17 cellular contexts compared by ENCODE assay signal in the genomic region with DNA sequence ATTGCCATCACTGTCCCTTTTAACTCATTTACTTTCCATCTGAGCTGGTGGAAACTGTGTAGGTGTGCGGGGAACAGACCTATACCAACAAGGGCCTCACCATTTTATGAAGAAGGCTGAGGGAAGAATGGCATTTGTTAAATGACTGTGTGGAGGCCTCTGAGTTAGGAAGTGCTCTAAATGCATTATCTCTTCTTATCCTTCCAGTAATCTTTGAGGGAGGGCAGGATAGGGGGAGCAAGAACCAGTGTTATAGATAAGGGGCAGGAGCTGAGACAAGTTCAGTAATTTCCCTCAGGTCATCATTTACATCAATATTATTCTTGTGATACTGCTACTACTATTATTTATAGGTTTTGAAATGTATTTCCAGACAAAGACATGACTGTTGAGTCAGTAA.
DNase-seq lines count a peak whose midpoint lies in the region; ATAC-seq, FAIRE-seq and TF ChIP-seq lines count a peak whose summit lies in the region.
"Had no signal": no experiment of that assay in that cellular context is flagged by ENCODE, and none has a peak within 500 bp of the region (broad histone marks: within the 10 kb centered on the region; RNA-seq: fewer than 3 reads in every experiment).

No MANE protein-coding gene starts in this region.

- H3K9ac ChIP-seq in H9 (ENCODE audit: extremely low read depth, insufficient read length, low read length) (no peak overlapping the region), astrocyte (ENCODE audit: low read length) (no peak overlapping the region)

- H3K36me3 ChIP-seq in astrocyte (ENCODE audit: insufficient read depth, low read length) (no peaks in the 10 kb centered on the region), gastroesophageal sphincter (peaks cover 0 to 10% of the 10 kb centered on the region in 2 donors), stomach (peaks cover 5 to 47% (median 29%) of the 10 kb centered on the region in 4 donors)
- H3K36me3 ChIP-seq: neutrophil had no signal

- H3K36me3 Mint-ChIP-seq in H9 (ENCODE audit: insufficient read depth in 1 of 3, low read depth in 3 of 3) = peaks cover 0 to 24% (median 11%) of the 10 kb centered on the region in 3 experiments; a peak in 6 of 7 replicates
- peaks cover 27% of the 10 kb centered on the region for H3K36me3 Mint-ChIP-seq in astrocyte (ENCODE audit: low read depth, unreplicated experiment)

- H3K14ac ChIP-seq in H9 (ENCODE audit: insufficient read depth, low read length) = no peak overlapping the region

- H2BK5ac ChIP-seq in H9 (ENCODE audit: insufficient read length, low read length) = no peak overlapping the region

- H3K9me3 Mint-ChIP-seq in H9 = no peaks in the 10 kb centered on the region
- H3K9me3 Mint-ChIP-seq in astrocyte (ENCODE audit: unreplicated experiment) = no peaks in the 10 kb centered on the region
- H3K9me3 Mint-ChIP-seq: activated CD4-positive, alpha-beta memory T cell treated with anti-CD3 and anti-CD28 coated beads, Interleukin-2, amount 10 ng/mL, durations not matched to agents 7 days and 5 days; activated naive CD4-positive, alpha-beta T cell treated with anti-CD3 and anti-CD28 coated beads for 36 hours; T-helper 1 cell treated with Interleukin-12 subunit alpha and Interleukin-12 subunit beta and Interleukin-4 antibody, amounts not matched to agents 30 μg/mL and 1 μg/mL, for 36 hours had no signal

- no peak overlapping the region for H3K27ac ChIP-seq in H9 (ENCODE audit: insufficient read length, low read depth, low read length)
- no peak overlapping the region for H3K27ac ChIP-seq in astrocyte (ENCODE audit: low read depth, low read length)
- peak overlapping the region; percentile 51 to 83 (median 78) for H3K27ac ChIP-seq in gastroesophageal sphincter
- H3K27ac ChIP-seq in stomach = peak overlapping the region in 4 of 5 donors; percentile 3 to 84 (median 68)
- H3K27ac ChIP-seq: neutrophil, VCaP had no signal

- H3K56ac ChIP-seq in H9 (ENCODE audit: insufficient read length, low read depth, low read length) = no peak overlapping the region

- H2AFZ ChIP-seq in H9 (ENCODE audit: low read length) = no peak overlapping the region
- H2AFZ ChIP-seq in astrocyte (ENCODE audit: low read depth, low read length) = peak overlapping the region; percentile 26

- H3K79me2 ChIP-seq in H9 (ENCODE audit: insufficient read depth, low read length) (no peaks in the 10 kb centered on the region), astrocyte (ENCODE audit: insufficient read depth, low read length) (no peaks in the 10 kb centered on the region)

- H3K4me3 Mint-ChIP-seq in H9 = no peak overlapping the region
- H3K4me3 Mint-ChIP-seq in astrocyte (ENCODE audit: unreplicated experiment) = no peak overlapping the region
- H3K4me3 Mint-ChIP-seq: activated CD4-positive, alpha-beta memory T cell treated with anti-CD3 and anti-CD28 coated beads, Interleukin-2, amount 10 ng/mL, durations not matched to agents 7 days and 5 days; activated naive CD4-positive, alpha-beta T cell treated with anti-CD3 and anti-CD28 coated beads for 36 hours; T-helper 1 cell treated with Interleukin-12 subunit alpha and Interleukin-12 subunit beta and Interleukin-4 antibody, amounts not matched to agents 30 μg/mL and 1 μg/mL, for 36 hours had no signal

- H3K4me1 ChIP-seq in H9 (ENCODE audit: insufficient read depth, low read length) (peaks cover 17% of the 10 kb centered on the region; the same call in 1 of the 2 replicates), astrocyte (ENCODE audit: insufficient read depth, low read length) (peaks cover 13% of the 10 kb centered on the region), gastroesophageal sphincter (peaks cover 0 to 11% (median 0%) of the 10 kb centered on the region in 3 donors), stomach (peaks cover 0 to 38% (median 15%) of the 10 kb centered on the region in 4 donors)

- H3K23me2 ChIP-seq in H9 (ENCODE audit: insufficient read length, low read depth, low read length, poor library complexity, severe bottlenecking) = no peaks in the 10 kb centered on the region

- H2BK15ac ChIP-seq in H9 (ENCODE audit: low read depth, low read length) = no peak overlapping the region

- H4K5ac ChIP-seq in H9 (ENCODE audit: insufficient read length, low read depth, low read length) = no peak overlapping the region

- ATAC-seq in gastroesophageal sphincter (no peak), GM21390 (IDR thresholded peaks at IDR 0.05; ENCODE audit: unreplicated experiment) (no peak)

- H3K4me3 ChIP-seq in astrocyte (ENCODE audit: insufficient read depth, low read depth, low read length) (no peak overlapping the region), gastroesophageal sphincter (peak overlapping the region in 1 of 2 donors; percentile 55), stomach (no peak overlapping the region)

- no peak overlapping the region for H2BK12ac ChIP-seq in H9 (ENCODE audit: insufficient read length, low read depth, low read length)

- H2AK5ac ChIP-seq in H9 (ENCODE audit: insufficient read length, low read length) = no peak overlapping the region

- H3K18ac ChIP-seq in H9 (ENCODE audit: insufficient read length, low read depth, low read length) = no peak overlapping the region

- H4K91ac ChIP-seq in H9 (ENCODE audit: insufficient read length, low read depth, low read length) = no peak overlapping the region

- peaks cover 39 to 48% of the 10 kb centered on the region in 2 experiments for H3K4me1 Mint-ChIP-seq in H9
- peaks cover 8% of the 10 kb centered on the region for H3K4me1 Mint-ChIP-seq in astrocyte (ENCODE audit: low read depth, unreplicated experiment)
- H3K4me1 Mint-ChIP-seq: activated CD4-positive, alpha-beta memory T cell treated with anti-CD3 and anti-CD28 coated beads, Interleukin-2, amount 10 ng/mL, durations not matched to agents 7 days and 5 days had no signal

- H3K27me3 Mint-ChIP-seq in H9 (ENCODE audit: low read depth) (no peaks in the 10 kb centered on the region), astrocyte (ENCODE audit: low read depth, unreplicated experiment) (no peaks in the 10 kb centered on the region)

- TF ChIP-seq POLR2A in gastroesophageal sphincter (IDR thresholded peaks at IDR 0.05) (no peak), stomach (IDR thresholded peaks at IDR 0.05) (no peak)

- H3K27me3 ChIP-seq in H9 (ENCODE audit: insufficient read depth, low read length) (no peaks in the 10 kb centered on the region), astrocyte (ENCODE audit: insufficient read depth, low read length) (no peaks in the 10 kb centered on the region), gastroesophageal sphincter (no peaks in the 10 kb centered on the region), stomach (no peaks in the 10 kb centered on the region)

- H3K4ac ChIP-seq in H9 (ENCODE audit: low read depth, low read length) = no peak overlapping the region

- H3K23ac ChIP-seq in H9 (ENCODE audit: insufficient read length, low read depth, low read length) = no peak overlapping the region

- no peak overlapping the region for H2BK120ac ChIP-seq in H9 (ENCODE audit: low read depth, low read length, poor library complexity, severe bottlenecking)

- no peak overlapping the region for H3T11ph ChIP-seq in H9 (ENCODE audit: low read length)

- TF ChIP-seq EP300 in gastroesophageal sphincter (IDR thresholded peaks at IDR 0.05) = no peak
- TF ChIP-seq EP300 in stomach (IDR thresholded peaks at IDR 0.05) = no peak

- peak overlapping the region in 2 of 3 experiments; percentile 13 to 94; a peak in 1 of 7 replicates for H3K27ac Mint-ChIP-seq in H9
- H3K27ac Mint-ChIP-seq in astrocyte (ENCODE audit: unreplicated experiment) = no peak overlapping the region
- H3K27ac Mint-ChIP-seq: activated CD4-positive, alpha-beta memory T cell treated with anti-CD3 and anti-CD28 coated beads, Interleukin-2, amount 10 ng/mL, durations not matched to agents 7 days and 5 days; activated naive CD4-positive, alpha-beta T cell treated with anti-CD3 and anti-CD28 coated beads for 36 hours; T-helper 1 cell treated with Interleukin-12 subunit alpha and Interleukin-12 subunit beta and Interleukin-4 antibody, amounts not matched to agents 30 μg/mL and 1 μg/mL, for 36 hours had no signal

- TF ChIP-seq CTCF in H9 (conservative IDR thresholded peaks at IDR 0.05) = no peak
- no peak for TF ChIP-seq CTCF in astrocyte (IDR thresholded peaks at IDR 0.05; ENCODE audit: insufficient read depth, low read depth, low read length)
- no peak for TF ChIP-seq CTCF in gastroesophageal sphincter (IDR thresholded peaks at IDR 0.05)
- TF ChIP-seq CTCF in stomach (IDR thresholded peaks at IDR 0.05) = no peak

- no peaks in the 10 kb centered on the region for H3K9me3 ChIP-seq in H9 (ENCODE audit: control insufficient read depth, low read depth, low read length)
- H3K9me3 ChIP-seq in astrocyte (ENCODE audit: insufficient read depth, low read depth, low read length) = no peaks in the 10 kb centered on the region
- no peaks in the 10 kb centered on the region for H3K9me3 ChIP-seq in gastroesophageal sphincter
- H3K9me3 ChIP-seq in stomach = no peaks in the 10 kb centered on the region
- H3K9me3 ChIP-seq: neutrophil had no signal

- DNase-seq in H9 = no peak
- no peak for DNase-seq in astrocyte (ENCODE audit: low read depth)
- DNase-seq in stomach = no peak
- no peak for DNase-seq in iPS-NIHi7 (ENCODE audit: extremely low spot score)
- no peak for DNase-seq in NCI-H510A (lab: John Stamatoyannopoulos, UW)
- DNase-seq: activated CD4-positive, alpha-beta memory T cell treated with anti-CD3 and anti-CD28 coated beads, Interleukin-2, amount 10 ng/mL, durations not matched to agents 7 days and 5 days; activated naive CD4-positive, alpha-beta T cell treated with anti-CD3 and anti-CD28 coated beads for 36 hours; activated T-cell treated with anti-CD3 and anti-CD28 coated beads, Interleukin-2, amount 50 U/mL, for 1 hour; effector memory CD4-positive, alpha-beta T cell; NCI-H187 treated with DMSO at 0.1 percent for 48 hours; NCI-H446 treated with DMSO at 0.1 percent for 48 hours; stimulated activated naive CD4-positive, alpha-beta T cell had no signal

- intact Hi-C loops in stomach (cut with DNase I; ENCODE audit: low total_unique reads) = no loop called here

- H4K8ac ChIP-seq in H9 (replicated peaks; ENCODE audit: insufficient read length, low read depth, low read length) = no peak overlapping the region

- no peaks in the 10 kb centered on the region for H3K79me1 ChIP-seq in H9 (ENCODE audit: insufficient read depth, low read depth, low read length, poor library complexity, severe bottlenecking)

- no CpG with 5 or more reads among the region's 1 CpG for WGBS in H9 (ENCODE audit: extremely low coverage, insufficient read length, low lambda C conversion rate)
- 100% methylated on average over 1 of the region's 1 CpG for WGBS in gastroesophageal sphincter (ENCODE audit: low coverage in 1 of 2), 2 donors
- WGBS in stomach, 5 donors = 88 to 100% (median 91%) methylated on average over 1 of the region's 1 CpG

- FAIRE-seq in astrocyte (lab: Jason Lieb, UNC) = no peak

- no peaks in the 10 kb centered on the region for H4K20me1 ChIP-seq in H9 (ENCODE audit: control insufficient read depth, insufficient read depth, insufficient read length)
- no peaks in the 10 kb centered on the region for H4K20me1 ChIP-seq in astrocyte (ENCODE audit: insufficient read depth, low read length)

- H3K4me2 ChIP-seq in H9 (ENCODE audit: insufficient read depth, insufficient read length, low read length) (no peak overlapping the region), astrocyte (ENCODE audit: low read length) (peak overlapping the region; percentile 80)

- no peak overlapping the region for H2BK20ac ChIP-seq in H9 (ENCODE audit: low read depth, low read length, poor library complexity, severe bottlenecking)

Comparison
In these comparisons a context has a peak if more than half of its experiments do, and no peak if none do; other contexts are left out.
1. H3K27ac ChIP-seq: peak in gastroesophageal sphincter (4 of 4) and stomach (4 of 5); none in H9 (single experiment) and astrocyte (single experiment).